In genomic region chr1:154341366-154341765, GRCh38 we compare ENCODE assay signal across 7 cellular contexts. TPM values are rescaled to one million over a fixed set of nuclear protein-coding genes. Genes with fewer than 3 reads are reported as not detected.
"Had no signal": no experiment of that assay in that cellular context is flagged by ENCODE, and none has a peak within 500 bp of the region (broad histone marks: within the 10 kb centered on the region; RNA-seq: fewer than 3 reads in every experiment).

No MANE protein-coding gene starts in this region.

RNA-seq across cellular contexts. Expression of gene AQP10, which starts 20.5 kb away (rescaled TPM):
- total RNA-seq: dermis blood vessel endothelial cell, kidney epithelial cell, left colon, neural crest cell, osteocyte, sciatic nerve, skeletal muscle tissue had no signal
